Comparison of ENCODE assay signal across 1 cellular context in the genomic region with DNA sequence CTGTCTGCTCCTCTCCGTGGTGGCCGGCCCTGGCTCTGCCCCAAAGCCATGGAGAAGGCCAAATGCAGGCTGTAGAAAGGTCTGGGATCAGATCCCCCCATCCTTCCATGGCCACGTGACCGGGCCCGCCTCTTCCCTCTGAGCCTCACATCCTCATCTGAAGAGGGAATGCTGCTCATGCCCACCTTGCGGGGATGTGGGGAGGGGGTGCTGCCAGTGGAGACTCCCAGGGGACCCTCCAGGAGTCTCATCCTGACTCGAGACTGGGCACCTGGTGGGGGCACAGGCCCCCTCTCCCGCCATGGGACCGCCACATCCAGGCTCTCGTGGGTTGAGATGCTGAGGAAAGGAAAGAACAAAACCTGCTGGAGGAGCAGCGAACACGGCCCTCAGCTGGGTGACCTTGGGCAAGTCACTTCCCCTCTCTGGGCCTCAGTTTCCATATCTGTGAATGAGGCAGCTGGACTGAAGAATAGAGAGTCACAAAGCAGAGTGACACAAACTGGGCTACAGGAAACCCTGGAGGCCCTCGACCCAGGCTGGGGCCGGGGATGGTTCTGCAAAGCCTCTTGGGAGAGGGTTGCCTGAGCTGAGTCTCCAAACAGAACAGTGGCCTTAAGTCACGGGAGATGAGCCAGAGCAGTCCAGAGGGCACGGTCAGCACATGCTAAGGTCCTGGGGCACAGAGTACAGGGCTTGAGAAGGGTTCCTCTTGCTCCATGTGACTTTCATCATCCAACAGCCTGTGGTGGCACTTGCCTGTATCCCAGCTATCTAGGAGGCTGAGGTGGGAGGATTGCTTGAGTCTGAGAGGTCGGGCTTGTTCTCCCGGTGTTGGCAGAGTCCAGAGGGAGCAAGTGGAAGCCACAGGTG.
TF ChIP-seq lines count a peak whose summit lies in the region.

No MANE protein-coding gene starts in this region.

TF ChIP-seq in GM12878, 131 proteins besides CTCF, POLR2A, EP300 and RAD21 (continued from another document):
- TF ChIP-seq, protein P1, sequence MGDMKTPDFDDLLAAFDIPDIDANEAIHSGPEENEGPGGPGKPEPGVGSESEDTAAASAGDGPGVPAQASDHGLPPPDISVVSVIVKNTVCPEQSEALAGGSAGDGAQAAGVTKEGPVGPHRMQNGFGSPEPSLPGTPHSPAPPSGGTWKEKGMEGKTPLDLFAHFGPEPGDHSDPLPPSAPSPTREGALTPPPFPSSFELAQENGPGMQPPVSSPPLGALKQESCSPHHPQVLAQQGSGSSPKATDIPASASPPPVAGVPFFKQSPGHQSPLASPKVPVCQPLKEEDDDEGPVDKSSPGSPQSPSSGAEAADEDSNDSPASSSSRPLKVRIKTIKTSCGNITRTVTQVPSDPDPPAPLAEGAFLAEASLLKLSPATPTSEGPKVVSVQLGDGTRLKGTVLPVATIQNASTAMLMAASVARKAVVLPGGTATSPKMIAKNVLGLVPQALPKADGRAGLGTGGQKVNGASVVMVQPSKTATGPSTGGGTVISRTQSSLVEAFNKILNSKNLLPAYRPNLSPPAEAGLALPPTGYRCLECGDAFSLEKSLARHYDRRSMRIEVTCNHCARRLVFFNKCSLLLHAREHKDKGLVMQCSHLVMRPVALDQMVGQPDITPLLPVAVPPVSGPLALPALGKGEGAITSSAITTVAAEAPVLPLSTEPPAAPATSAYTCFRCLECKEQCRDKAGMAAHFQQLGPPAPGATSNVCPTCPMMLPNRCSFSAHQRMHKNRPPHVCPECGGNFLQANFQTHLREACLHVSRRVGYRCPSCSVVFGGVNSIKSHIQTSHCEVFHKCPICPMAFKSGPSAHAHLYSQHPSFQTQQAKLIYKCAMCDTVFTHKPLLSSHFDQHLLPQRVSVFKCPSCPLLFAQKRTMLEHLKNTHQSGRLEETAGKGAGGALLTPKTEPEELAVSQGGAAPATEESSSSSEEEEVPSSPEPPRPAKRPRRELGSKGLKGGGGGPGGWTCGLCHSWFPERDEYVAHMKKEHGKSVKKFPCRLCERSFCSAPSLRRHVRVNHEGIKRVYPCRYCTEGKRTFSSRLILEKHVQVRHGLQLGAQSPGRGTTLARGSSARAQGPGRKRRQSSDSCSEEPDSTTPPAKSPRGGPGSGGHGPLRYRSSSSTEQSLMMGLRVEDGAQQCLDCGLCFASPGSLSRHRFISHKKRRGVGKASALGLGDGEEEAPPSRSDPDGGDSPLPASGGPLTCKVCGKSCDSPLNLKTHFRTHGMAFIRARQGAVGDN (IDR thresholded peaks at IDR 0.05): no peak
- no peak for TF ChIP-seq GATAD2B (conservative IDR thresholded peaks at IDR 0.05; ENCODE audit: low read depth)
- no peak for TF ChIP-seq IRF4 (IDR thresholded peaks at IDR 0.05; ENCODE audit: low read depth, low read length)
- no peak for TF ChIP-seq RBBP5 (conservative IDR thresholded peaks at IDR 0.05)
- no peak for TF ChIP-seq ZNF207 (IDR thresholded peaks at IDR 0.05; ENCODE audit: borderline replicate concordance)
- no peak for TF ChIP-seq NR2F1 (conservative IDR thresholded peaks at IDR 0.05)
- TF ChIP-seq BCL11A (IDR thresholded peaks at IDR 0.05; ENCODE audit: low read depth, low read length): no peak
- TF ChIP-seq RFX5 (IDR thresholded peaks at IDR 0.05; ENCODE audit: low read depth, low read length): no peak
- TF ChIP-seq, protein P2, sequence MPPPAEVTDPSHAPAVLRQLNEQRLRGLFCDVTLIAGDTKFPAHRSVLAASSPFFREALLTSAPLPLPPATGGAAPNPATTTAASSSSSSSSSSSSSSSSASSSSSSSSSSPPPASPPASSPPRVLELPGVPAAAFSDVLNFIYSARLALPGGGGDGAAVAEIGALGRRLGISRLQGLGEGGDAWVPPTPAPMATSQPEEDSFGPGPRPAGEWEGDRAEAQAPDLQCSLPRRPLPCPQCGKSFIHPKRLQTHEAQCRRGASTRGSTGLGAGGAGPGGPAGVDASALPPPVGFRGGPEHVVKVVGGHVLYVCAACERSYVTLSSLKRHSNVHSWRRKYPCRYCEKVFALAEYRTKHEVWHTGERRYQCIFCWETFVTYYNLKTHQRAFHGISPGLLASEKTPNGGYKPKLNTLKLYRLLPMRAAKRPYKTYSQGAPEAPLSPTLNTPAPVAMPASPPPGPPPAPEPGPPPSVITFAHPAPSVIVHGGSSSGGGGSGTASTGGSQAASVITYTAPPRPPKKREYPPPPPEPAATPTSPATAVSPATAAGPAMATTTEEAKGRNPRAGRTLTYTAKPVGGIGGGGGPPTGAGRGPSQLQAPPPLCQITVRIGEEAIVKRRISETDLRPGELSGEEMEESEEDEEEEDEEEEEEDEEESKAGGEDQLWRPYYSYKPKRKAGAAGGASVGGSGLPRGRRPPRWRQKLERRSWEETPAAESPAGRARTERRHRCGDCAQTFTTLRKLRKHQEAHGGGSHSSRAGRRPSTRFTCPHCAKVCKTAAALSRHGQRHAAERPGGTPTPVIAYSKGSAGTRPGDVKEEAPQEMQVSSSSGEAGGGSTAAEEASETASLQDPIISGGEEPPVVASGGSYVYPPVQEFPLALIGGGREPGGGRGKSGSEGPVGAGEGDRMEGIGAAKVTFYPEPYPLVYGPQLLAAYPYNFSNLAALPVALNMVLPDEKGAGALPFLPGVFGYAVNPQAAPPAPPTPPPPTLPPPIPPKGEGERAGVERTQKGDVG (CRISPR knock-in tag; IDR thresholded peaks at IDR 0.05): no peak
- peak; percentile 16; the same call in 1 of the 2 replicates for TF ChIP-seq HDGF (IDR thresholded peaks at IDR 0.05)
- no peak for TF ChIP-seq STAT1 (conservative IDR thresholded peaks at IDR 0.05)
- TF ChIP-seq, protein P3, sequence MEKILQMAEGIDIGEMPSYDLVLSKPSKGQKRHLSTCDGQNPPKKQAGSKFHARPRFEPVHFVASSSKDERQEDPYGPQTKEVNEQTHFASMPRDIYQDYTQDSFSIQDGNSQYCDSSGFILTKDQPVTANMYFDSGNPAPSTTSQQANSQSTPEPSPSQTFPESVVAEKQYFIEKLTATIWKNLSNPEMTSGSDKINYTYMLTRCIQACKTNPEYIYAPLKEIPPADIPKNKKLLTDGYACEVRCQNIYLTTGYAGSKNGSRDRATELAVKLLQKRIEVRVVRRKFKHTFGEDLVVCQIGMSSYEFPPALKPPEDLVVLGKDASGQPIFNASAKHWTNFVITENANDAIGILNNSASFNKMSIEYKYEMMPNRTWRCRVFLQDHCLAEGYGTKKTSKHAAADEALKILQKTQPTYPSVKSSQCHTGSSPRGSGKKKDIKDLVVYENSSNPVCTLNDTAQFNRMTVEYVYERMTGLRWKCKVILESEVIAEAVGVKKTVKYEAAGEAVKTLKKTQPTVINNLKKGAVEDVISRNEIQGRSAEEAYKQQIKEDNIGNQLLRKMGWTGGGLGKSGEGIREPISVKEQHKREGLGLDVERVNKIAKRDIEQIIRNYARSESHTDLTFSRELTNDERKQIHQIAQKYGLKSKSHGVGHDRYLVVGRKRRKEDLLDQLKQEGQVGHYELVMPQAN (conservative IDR thresholded peaks at IDR 0.05): no peak
- no peak for TF ChIP-seq CBX5 (IDR thresholded peaks at IDR 0.05; ENCODE audit: low read depth)
- TF ChIP-seq IKZF1 (conservative IDR thresholded peaks at IDR 0.05): peak; percentile 56
- no peak for TF ChIP-seq ATF7 (IDR thresholded peaks at IDR 0.05; ENCODE audit: low read depth)
- TF ChIP-seq NFXL1 (IDR thresholded peaks at IDR 0.05; ENCODE audit: borderline replicate concordance): no peak
- TF ChIP-seq, protein P4, sequence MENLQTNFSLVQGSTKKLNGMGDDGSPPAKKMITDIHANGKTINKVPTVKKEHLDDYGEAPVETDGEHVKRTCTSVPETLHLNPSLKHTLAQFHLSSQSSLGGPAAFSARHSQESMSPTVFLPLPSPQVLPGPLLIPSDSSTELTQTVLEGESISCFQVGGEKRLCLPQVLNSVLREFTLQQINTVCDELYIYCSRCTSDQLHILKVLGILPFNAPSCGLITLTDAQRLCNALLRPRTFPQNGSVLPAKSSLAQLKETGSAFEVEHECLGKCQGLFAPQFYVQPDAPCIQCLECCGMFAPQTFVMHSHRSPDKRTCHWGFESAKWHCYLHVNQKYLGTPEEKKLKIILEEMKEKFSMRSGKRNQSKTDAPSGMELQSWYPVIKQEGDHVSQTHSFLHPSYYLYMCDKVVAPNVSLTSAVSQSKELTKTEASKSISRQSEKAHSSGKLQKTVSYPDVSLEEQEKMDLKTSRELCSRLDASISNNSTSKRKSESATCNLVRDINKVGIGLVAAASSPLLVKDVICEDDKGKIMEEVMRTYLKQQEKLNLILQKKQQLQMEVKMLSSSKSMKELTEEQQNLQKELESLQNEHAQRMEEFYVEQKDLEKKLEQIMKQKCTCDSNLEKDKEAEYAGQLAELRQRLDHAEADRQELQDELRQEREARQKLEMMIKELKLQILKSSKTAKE (IDR thresholded peaks at IDR 0.05; ENCODE audit: low read depth, poor library complexity, severe bottlenecking): no peak
- peak; percentile 14 for TF ChIP-seq MYC (IDR thresholded peaks at IDR 0.05; ENCODE audit: insufficient read depth, insufficient read length, insufficient replicate concordance, low read length, severe bottlenecking)
- no peak for TF ChIP-seq PML (IDR thresholded peaks at IDR 0.05; ENCODE audit: low read length)
- TF ChIP-seq, protein P5, sequence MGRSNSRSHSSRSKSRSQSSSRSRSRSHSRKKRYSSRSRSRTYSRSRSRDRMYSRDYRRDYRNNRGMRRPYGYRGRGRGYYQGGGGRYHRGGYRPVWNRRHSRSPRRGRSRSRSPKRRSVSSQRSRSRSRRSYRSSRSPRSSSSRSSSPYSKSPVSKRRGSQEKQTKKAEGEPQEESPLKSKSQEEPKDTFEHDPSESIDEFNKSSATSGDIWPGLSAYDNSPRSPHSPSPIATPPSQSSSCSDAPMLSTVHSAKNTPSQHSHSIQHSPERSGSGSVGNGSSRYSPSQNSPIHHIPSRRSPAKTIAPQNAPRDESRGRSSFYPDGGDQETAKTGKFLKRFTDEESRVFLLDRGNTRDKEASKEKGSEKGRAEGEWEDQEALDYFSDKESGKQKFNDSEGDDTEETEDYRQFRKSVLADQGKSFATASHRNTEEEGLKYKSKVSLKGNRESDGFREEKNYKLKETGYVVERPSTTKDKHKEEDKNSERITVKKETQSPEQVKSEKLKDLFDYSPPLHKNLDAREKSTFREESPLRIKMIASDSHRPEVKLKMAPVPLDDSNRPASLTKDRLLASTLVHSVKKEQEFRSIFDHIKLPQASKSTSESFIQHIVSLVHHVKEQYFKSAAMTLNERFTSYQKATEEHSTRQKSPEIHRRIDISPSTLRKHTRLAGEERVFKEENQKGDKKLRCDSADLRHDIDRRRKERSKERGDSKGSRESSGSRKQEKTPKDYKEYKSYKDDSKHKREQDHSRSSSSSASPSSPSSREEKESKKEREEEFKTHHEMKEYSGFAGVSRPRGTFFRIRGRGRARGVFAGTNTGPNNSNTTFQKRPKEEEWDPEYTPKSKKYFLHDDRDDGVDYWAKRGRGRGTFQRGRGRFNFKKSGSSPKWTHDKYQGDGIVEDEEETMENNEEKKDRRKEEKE (IDR thresholded peaks at IDR 0.05): no peak
- TF ChIP-seq TCF7 (IDR thresholded peaks at IDR 0.05; ENCODE audit: borderline replicate concordance): no peak
- TF ChIP-seq RELA (IDR thresholded peaks at IDR 0.05; ENCODE audit: borderline replicate concordance, partially characterized antibody): no peak
- TF ChIP-seq HDAC2 (IDR thresholded peaks at IDR 0.05): no peak
